Comparison of ENCODE assay signal across 10 cellular contexts in the genomic region with DNA sequence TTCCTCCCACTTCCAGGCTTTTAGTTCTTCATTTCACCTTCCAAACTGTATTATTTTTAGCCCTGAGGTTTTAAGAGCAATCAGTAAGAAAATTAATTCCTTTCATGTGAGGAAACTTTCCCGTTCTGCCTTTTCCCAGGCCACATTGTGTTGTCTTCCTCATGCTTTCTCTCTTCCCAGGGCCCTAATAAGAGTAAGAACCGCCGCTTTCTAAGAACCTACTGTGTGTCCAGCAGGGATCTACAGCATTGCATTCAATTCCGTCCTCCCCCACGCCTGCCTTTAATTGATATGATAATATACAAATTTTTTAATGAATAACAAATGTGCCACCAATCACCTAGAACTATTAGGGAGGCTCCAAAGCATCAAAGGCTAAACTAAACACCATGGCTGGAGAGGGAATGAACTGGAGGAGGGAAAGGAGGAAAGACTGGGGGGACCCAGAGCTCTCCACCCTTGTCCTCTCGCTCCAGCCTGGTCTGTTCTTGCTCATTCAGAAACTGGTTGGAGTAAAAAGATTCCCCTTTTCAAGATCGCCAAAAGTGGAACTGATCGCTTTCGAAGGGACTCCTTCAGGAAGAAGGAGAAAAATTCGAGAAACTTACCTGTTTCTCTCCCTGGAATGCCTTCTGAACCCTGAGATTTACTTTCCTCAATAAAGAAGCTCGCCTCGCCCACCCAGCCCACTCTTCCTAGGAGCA. TPM values are rescaled to one million over a fixed set of nuclear protein-coding genes. Genes with fewer than 3 reads are reported as not detected.
DNase-seq lines count a peak whose midpoint lies in the region; FAIRE-seq and TF ChIP-seq lines count a peak whose summit lies in the region.
"Had no signal": no experiment of that assay in that cellular context is flagged by ENCODE, and none has a peak within 500 bp of the region (broad histone marks: within the 10 kb centered on the region; RNA-seq: fewer than 3 reads in every experiment).

No MANE protein-coding gene starts in this region.

- H3K4me1 ChIP-seq in OCI-LY3 (ENCODE audit: low read length) (peaks cover 18% of the 10 kb centered on the region), skeletal muscle satellite cell (ENCODE audit: control insufficient read depth, insufficient read depth, low read length) (peaks cover 13% of the 10 kb centered on the region)

- H3K27ac Mint-ChIP-seq in T-helper 1 cell treated with Interleukin-12 subunit alpha and Interleukin-12 subunit beta and Interleukin-4 antibody, amounts not matched to agents 30 μg/mL and 1 μg/mL, for 36 hours, result no peak overlapping the region

- DNase-seq in T-helper 1 cell (no peak), epithelial cell of esophagus (ENCODE audit: low read depth) (no peak), D721Med (ENCODE audit: insufficient read length, low spot score) (no peak), activated gamma-delta T cell treated with Interleukin-2 at 50 U/mL for 16 hours (no peak)
- DNase-seq in stimulated activated CD4-positive, alpha-beta T cell treated with anti-CD3 and anti-CD28 coated beads, Interleukin-1b, Interleukin-23, amount 100 ng/mL, for 48 hours, result no peak

- FAIRE-seq in D721Med (lab: Jason Lieb, UNC), result no peak

- H3K9me3 ChIP-seq in OCI-LY3 (ENCODE audit: insufficient read depth, low read length), result no peaks in the 10 kb centered on the region
- no peaks in the 10 kb centered on the region for H3K9me3 ChIP-seq in skeletal muscle satellite cell (replicated peaks; ENCODE audit: low read length)

- H3K36me3 Mint-ChIP-seq in T-helper 1 cell treated with Interleukin-12 subunit alpha and Interleukin-12 subunit beta and Interleukin-4 antibody, amounts not matched to agents 30 μg/mL and 1 μg/mL, for 36 hours (ENCODE audit: low read depth), result peaks cover 4% of the 10 kb centered on the region

- H3K4me1 Mint-ChIP-seq in T-helper 1 cell treated with Interleukin-12 subunit alpha and Interleukin-12 subunit beta and Interleukin-4 antibody, amounts not matched to agents 30 μg/mL and 1 μg/mL, for 36 hours (ENCODE audit: low read depth), result peaks cover 33% of the 10 kb centered on the region

- peaks cover 19% of the 10 kb centered on the region for H3K27me3 Mint-ChIP-seq in T-helper 1 cell treated with Interleukin-12 subunit alpha and Interleukin-12 subunit beta and Interleukin-4 antibody, amounts not matched to agents 30 μg/mL and 1 μg/mL, for 36 hours (ENCODE audit: low read depth)

- H3K9me3 Mint-ChIP-seq in T-helper 1 cell treated with Interleukin-12 subunit alpha and Interleukin-12 subunit beta and Interleukin-4 antibody, amounts not matched to agents 30 μg/mL and 1 μg/mL, for 36 hours, result no peaks in the 10 kb centered on the region

- no peaks in the 10 kb centered on the region for H3K36me3 ChIP-seq in OCI-LY3 (replicated peaks; ENCODE audit: low read depth, low read length)
- H3K36me3 ChIP-seq in skeletal muscle satellite cell (ENCODE audit: insufficient read depth, low read length), result no peaks in the 10 kb centered on the region

- H3K4me2 ChIP-seq in OCI-LY3 (ENCODE audit: low read length) (peak overlapping the region; percentile 73), skeletal muscle satellite cell (ENCODE audit: low read length) (peak overlapping the region; percentile 50)

- TF ChIP-seq CTCF in OCI-LY3 (IDR thresholded peaks at IDR 0.05; ENCODE audit: low read depth, low read length) (no peak), epithelial cell of esophagus (IDR thresholded peaks at IDR 0.05; ENCODE audit: insufficient read depth, low read depth, low read length, missing control alignments) (no peak), D721Med (IDR thresholded peaks at IDR 0.05; ENCODE audit: insufficient read depth, missing control alignments) (no peak)

- H3K27ac ChIP-seq in OCI-LY3 (ENCODE audit: low read length), result peak overlapping the region; percentile 7
- H3K27ac ChIP-seq: parathyroid adenoma had no signal

- peak overlapping the region; percentile 96 for H2AFZ ChIP-seq in OCI-LY3 (ENCODE audit: low read depth, low read length)
- H2AFZ ChIP-seq: parathyroid adenoma had no signal

- H3K4me3 ChIP-seq in OCI-LY3 (ENCODE audit: low read length), result peak overlapping the region; percentile 85
- H3K4me3 ChIP-seq in epithelial cell of esophagus (ENCODE audit: low read length), result peak overlapping the region; percentile 25
- H3K4me3 ChIP-seq in skeletal muscle satellite cell (ENCODE audit: low read length), result peak overlapping the region; percentile 40

- H3K9ac ChIP-seq in OCI-LY3 (ENCODE audit: low read length) (peak overlapping the region; percentile 67), skeletal muscle satellite cell (ENCODE audit: low read depth, low read length) (no peak overlapping the region)
- H3K9ac ChIP-seq: parathyroid adenoma had no signal

- H3K27me3 ChIP-seq in OCI-LY3 (ENCODE audit: low read depth, low read length), result no peaks in the 10 kb centered on the region
- H3K27me3 ChIP-seq in skeletal muscle satellite cell (ENCODE audit: control insufficient read depth, insufficient read depth, low read length), result no peaks in the 10 kb centered on the region

- no peaks in the 10 kb centered on the region for H3K79me2 ChIP-seq in OCI-LY3 (ENCODE audit: low read length)
- H3K79me2 ChIP-seq: parathyroid adenoma had no signal

- peak overlapping the region; percentile 81 for H3K4me3 Mint-ChIP-seq in T-helper 1 cell treated with Interleukin-12 subunit alpha and Interleukin-12 subunit beta and Interleukin-4 antibody, amounts not matched to agents 30 μg/mL and 1 μg/mL, for 36 hours

- no peaks in the 10 kb centered on the region for H4K20me1 ChIP-seq in OCI-LY3 (ENCODE audit: insufficient read depth, low read length)

RNA-seq across cellular contexts. Expression of a gene that starts 46.8 kb away (rescaled TPM):
- not detected in 2 replicates for total RNA-seq in skeletal muscle satellite cell (2012; rRNA removed)
- total RNA-seq: ureter had no signal

RNA-seq across cellular contexts. Expression of a gene that starts 54.7 kb away (rescaled TPM):
- total RNA-seq in skeletal muscle satellite cell (2012; rRNA removed), result not detected in 2 replicates
- total RNA-seq: ureter had no signal

RNA-seq across cellular contexts. Expression of a gene that starts 57.5 kb away (rescaled TPM):
- total RNA-seq in skeletal muscle satellite cell (2012; rRNA removed), result 27.1 and 28.0 TPM in 2 replicates

Comparison
In these comparisons a context has a peak if more than half of its experiments do, and no peak if none do; other contexts are left out.
1. H3K4me3 ChIP-seq: peak in every context shown above with its lines; median percentile 85 in OCI-LY3; 40 in skeletal muscle satellite cell; 25 in epithelial cell of esophagus.